9 cellular contexts compared by ENCODE assay signal in the genomic region with DNA sequence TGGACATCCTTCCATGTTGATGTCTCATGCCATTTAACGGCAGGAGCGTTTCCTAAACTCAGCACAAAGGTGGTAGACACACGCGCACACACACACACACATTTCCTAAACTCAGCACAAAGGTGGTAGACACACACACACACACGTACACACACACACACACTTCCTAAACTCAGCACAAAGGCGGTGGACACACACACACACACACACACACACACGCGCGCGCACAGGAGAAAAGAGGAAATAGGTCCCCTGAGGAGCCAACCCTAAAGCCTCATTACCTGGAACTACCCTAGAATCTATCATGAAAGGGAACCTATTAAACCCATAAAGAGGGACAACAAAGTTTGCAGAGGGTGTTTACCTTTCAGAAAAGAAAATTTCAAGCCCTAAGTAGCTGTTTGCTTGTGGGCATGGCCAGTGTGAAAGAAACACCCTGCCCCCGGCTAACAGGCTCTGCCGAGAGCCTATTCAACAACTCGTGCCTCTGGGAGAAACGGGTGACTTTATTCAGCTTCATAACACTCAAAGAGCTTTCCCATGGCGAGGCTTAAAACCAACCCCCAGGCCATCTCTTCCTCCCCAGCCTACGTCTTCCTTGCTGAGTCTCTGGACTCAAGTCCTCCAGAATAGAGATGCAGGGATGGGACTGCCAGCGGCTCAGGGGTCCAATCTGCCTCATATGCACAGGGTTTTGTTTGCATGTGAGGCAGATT. TPM values are rescaled to one million over a fixed set of nuclear protein-coding genes. Genes with fewer than 3 reads are reported as not detected.
A peak's percentile ranks its signal among the peaks of the same experiment; 100 is the strongest.
DNase-seq lines count a peak whose midpoint lies in the region; ATAC-seq and TF ChIP-seq lines count a peak whose summit lies in the region.
"Had no signal": no experiment of that assay in that cellular context is flagged by ENCODE, and none has a peak within 500 bp of the region (broad histone marks: within the 10 kb centered on the region; RNA-seq: fewer than 3 reads in every experiment).

No MANE protein-coding gene starts in this region.

- H4K20me1 ChIP-seq in DND-41 (ENCODE audit: insufficient read depth, low read length) (no peaks in the 10 kb centered on the region; the same call in 1 of the 2 replicates), OCI-LY7 (ENCODE audit: insufficient read depth, low read length) (no peaks in the 10 kb centered on the region)

- CTCF ChIA-PET in OCI-LY7 (lab: Charles Lee; ENCODE audit: unreplicated experiment) = no interaction called here
- CTCF ChIA-PET in activated CD8-positive, alpha-beta memory T cell treated with anti-CD3 and anti-CD28 coated beads, Interleukin-2, amount 10 ng/mL, durations not matched to agents 7 days and 5 days (lab: Charles Lee) = no interaction called here

- H3K27ac ChIP-seq in CD4-positive, CD25-positive, alpha-beta regulatory T cell (ENCODE audit: insufficient read depth, low read length, poor library complexity, severe bottlenecking) = no peak overlapping the region
- peak overlapping the region; percentile 43; the same call in 1 of the 2 replicates for H3K27ac ChIP-seq in DND-41 (ENCODE audit: low read length)
- no peak overlapping the region for H3K27ac ChIP-seq in OCI-LY7 (ENCODE audit: low read depth, low read length, poor library complexity, severe bottlenecking)
- H3K27ac ChIP-seq: breast epithelium had no signal

- TF ChIP-seq CTCF in DND-41 (IDR thresholded peaks at IDR 0.05; ENCODE audit: borderline replicate concordance, extremely low read depth, low read length, poor library complexity, severe bottlenecking) (no peak), OCI-LY7 (conservative IDR thresholded peaks at IDR 0.05; ENCODE audit: low read length) (no peak)

- peak overlapping the region in 2 of 4 donors; percentile 4 to 75 for H3K4me3 Mint-ChIP-seq in CD4-positive, CD25-positive, alpha-beta regulatory T cell
- no peak overlapping the region for H3K4me3 Mint-ChIP-seq in activated CD8-positive, alpha-beta memory T cell treated with anti-CD3 and anti-CD28 coated beads, Interleukin-2, amount 10 ng/mL, durations not matched to agents 7 days and 5 days

- H3K36me3 Mint-ChIP-seq in CD4-positive, CD25-positive, alpha-beta regulatory T cell = peaks cover 35% of the 10 kb centered on the region
- peaks cover 5% of the 10 kb centered on the region for H3K36me3 Mint-ChIP-seq in activated CD8-positive, alpha-beta memory T cell treated with anti-CD3 and anti-CD28 coated beads, Interleukin-2, amount 10 ng/mL, durations not matched to agents 7 days and 5 days

- no peaks in the 10 kb centered on the region for H3K27me3 Mint-ChIP-seq in CD4-positive, CD25-positive, alpha-beta regulatory T cell
- no peaks in the 10 kb centered on the region for H3K27me3 Mint-ChIP-seq in activated CD8-positive, alpha-beta memory T cell treated with anti-CD3 and anti-CD28 coated beads, Interleukin-2, amount 10 ng/mL, durations not matched to agents 7 days and 5 days

- no TSS peak for BruUV-seq in OCI-LY7 (replicated peaks; lab: Mats Ljungman, UMichigan)

- peak overlapping the region; percentile 85 to 97 (median 88) for H3K27ac Mint-ChIP-seq in CD4-positive, CD25-positive, alpha-beta regulatory T cell
- H3K27ac Mint-ChIP-seq in activated CD8-positive, alpha-beta memory T cell treated with anti-CD3 and anti-CD28 coated beads, Interleukin-2, amount 10 ng/mL, durations not matched to agents 7 days and 5 days = no peak overlapping the region

- no peak for ATAC-seq in CD4-positive, CD25-positive, alpha-beta regulatory T cell (ENCODE audit: low read depth in 2 of 2)
- 0 out of 3 replicates have a peak, but pooled peaks have one; percentile 10 for ATAC-seq in DND-41 (ENCODE audit: insufficient read depth, low read depth)
- ATAC-seq in GM19455 (IDR thresholded peaks at IDR 0.05; ENCODE audit: unreplicated experiment) = no peak
- no peak for ATAC-seq in activated CD8-positive, alpha-beta memory T cell treated with anti-CD3 and anti-CD28 coated beads, Interleukin-2, amount 10 ng/mL, durations not matched to agents 7 days and 5 days

- H3K9me3 Mint-ChIP-seq in CD4-positive, CD25-positive, alpha-beta regulatory T cell = no peaks in the 10 kb centered on the region
- no peaks in the 10 kb centered on the region for H3K9me3 Mint-ChIP-seq in activated CD8-positive, alpha-beta memory T cell treated with anti-CD3 and anti-CD28 coated beads, Interleukin-2, amount 10 ng/mL, durations not matched to agents 7 days and 5 days (ENCODE audit: low read depth)

- no peak overlapping the region for H3K4me2 ChIP-seq in DND-41 (ENCODE audit: insufficient read depth, low read length)
- no peak overlapping the region for H3K4me2 ChIP-seq in OCI-LY7 (ENCODE audit: low read length)

- no peak overlapping the region for H3K4me3 ChIP-seq in CD4-positive, CD25-positive, alpha-beta regulatory T cell (ENCODE audit: low read depth, low read length)
- no peak overlapping the region for H3K4me3 ChIP-seq in DND-41 (ENCODE audit: low read depth in 1 of 2, low read length in 2 of 2)
- no peak overlapping the region for H3K4me3 ChIP-seq in OCI-LY7 (ENCODE audit: low read depth, low read length, poor library complexity, severe bottlenecking)
- H3K4me3 ChIP-seq: breast epithelium had no signal

- intact Hi-C loops in OCI-LY7 (cut with micrococcal nuclease; ENCODE audit: unreplicated experiment) = no loop called here

- peaks cover 71% of the 10 kb centered on the region for H3K36me3 ChIP-seq in CD4-positive, CD25-positive, alpha-beta regulatory T cell (ENCODE audit: control insufficient read depth, insufficient read depth, low read length)
- H3K36me3 ChIP-seq in DND-41 (ENCODE audit: insufficient read depth, low read length) (peaks cover 70% of the 10 kb centered on the region), OCI-LY7 (ENCODE audit: insufficient read depth, low read length) (peaks cover 90% of the 10 kb centered on the region)

- no peaks in the 10 kb centered on the region for H3K9me3 ChIP-seq in CD4-positive, CD25-positive, alpha-beta regulatory T cell (ENCODE audit: control insufficient read depth in 2 of 2, low read length in 2 of 2)
- H3K9me3 ChIP-seq in DND-41 (ENCODE audit: insufficient read depth, low read length, severe bottlenecking) (no peaks in the 10 kb centered on the region), OCI-LY7 (ENCODE audit: low read length) (no peaks in the 10 kb centered on the region)
- H3K9me3 ChIP-seq: breast epithelium had no signal

- peaks cover 0 to 21% (median 5%) of the 10 kb centered on the region in 4 donors for H3K4me1 Mint-ChIP-seq in CD4-positive, CD25-positive, alpha-beta regulatory T cell
- peaks cover 7% of the 10 kb centered on the region for H3K4me1 Mint-ChIP-seq in activated CD8-positive, alpha-beta memory T cell treated with anti-CD3 and anti-CD28 coated beads, Interleukin-2, amount 10 ng/mL, durations not matched to agents 7 days and 5 days

- H3K9me2 ChIP-seq in OCI-LY7 (ENCODE audit: insufficient read depth, low read length) = no peaks in the 10 kb centered on the region

- H3K27me3 ChIP-seq in CD4-positive, CD25-positive, alpha-beta regulatory T cell (ENCODE audit: control insufficient read depth, insufficient read depth, low read length) = no peaks in the 10 kb centered on the region
- no peaks in the 10 kb centered on the region for H3K27me3 ChIP-seq in DND-41 (ENCODE audit: insufficient read depth, low read length, poor library complexity)
- H3K27me3 ChIP-seq: breast epithelium had no signal

- POLR2A ChIA-PET in OCI-LY7 (lab: Charles Lee) = interaction anchor here (0.6 kb wide), 1 partner anchor 124 kb away, joined by 3 read pairs; no protein-coding TSS in a partner anchor

- H2AFZ ChIP-seq in DND-41 (ENCODE audit: low read depth, low read length) = no peak overlapping the region
- no peak overlapping the region for H2AFZ ChIP-seq in OCI-LY7 (ENCODE audit: low read length)

- H3K9ac ChIP-seq in DND-41 (ENCODE audit: low read depth, low read length) = no peak overlapping the region

- H3K79me2 ChIP-seq in DND-41 (ENCODE audit: insufficient read depth, low read length) (no peaks in the 10 kb centered on the region), OCI-LY7 (ENCODE audit: insufficient read depth, low read depth, low read length) (no peaks in the 10 kb centered on the region)

- peak in 1 of 3 donors; percentile 72 for DNase-seq in CD4-positive, CD25-positive, alpha-beta regulatory T cell
- DNase-seq in DND-41 (peak; percentile 44), OCI-LY7 (ENCODE audit: low spot score) (peak; percentile 34), epidermal melanocyte (ENCODE audit: insufficient read length, low spot score) (peak; percentile 50)
- no peak for DNase-seq in activated CD8-positive, alpha-beta memory T cell treated with anti-CD3 and anti-CD28 coated beads for 24 hours
- DNase-seq in activated CD8-positive, alpha-beta memory T cell treated with anti-CD3 and anti-CD28 coated beads, Interleukin-2, amount 10 ng/mL, durations not matched to agents 7 days and 5 days = no peak
- DNase-seq: stimulated activated naive CD4-positive, alpha-beta T cell treated with Interleukin-2 at 50 U/mL for 16 hours had no signal

- H3K4me1 ChIP-seq in CD4-positive, CD25-positive, alpha-beta regulatory T cell (ENCODE audit: control insufficient read depth, insufficient read depth, low read length, poor library complexity, severe bottlenecking) = no peaks in the 10 kb centered on the region
- H3K4me1 ChIP-seq in DND-41 (ENCODE audit: insufficient read depth, low read length) (peaks cover 4% of the 10 kb centered on the region; the same call in 1 of the 2 replicates), OCI-LY7 (ENCODE audit: insufficient read depth, low read length, poor library complexity, severe bottlenecking) (no peaks in the 10 kb centered on the region)

RNA-seq across cellular contexts. Expression of a gene that starts 31.8 kb away (rescaled TPM):
- 77.8 TPM for total RNA-seq in CD4-positive, CD25-positive, alpha-beta regulatory T cell
- polyA plus RNA-seq in CD4-positive, CD25-positive, alpha-beta regulatory T cell = 10 to 100 TPM; 47.4 to 95.0 (median 66.1) TPM
- 40.6 and 47.1 TPM in 2 replicates for total RNA-seq in OCI-LY7 (2014; rRNA removed; shearing (Covaris generic))
- total RNA-seq in OCI-LY7 (2022) = 57.2 and 69.1 TPM in 2 replicates
- total RNA-seq in activated CD8-positive, alpha-beta memory T cell treated with anti-CD3 and anti-CD28 coated beads, Interleukin-2, amount 10 ng/mL, durations not matched to agents 7 days and 5 days = 10 to 100 TPM; 18.5 to 20.6 TPM

RNA-seq across cellular contexts. Expression of a gene that starts 55.3 kb away (rescaled TPM):
- 14.4 TPM for total RNA-seq in CD4-positive, CD25-positive, alpha-beta regulatory T cell
- 1 to 10 TPM; 4.9 to 7.0 (median 6.2) TPM for polyA plus RNA-seq in CD4-positive, CD25-positive, alpha-beta regulatory T cell
- total RNA-seq in OCI-LY7 (2014; rRNA removed; shearing (Covaris generic)) = 2.3 and 3.4 TPM in 2 replicates
- total RNA-seq in OCI-LY7 (2022) = 9.1 and 14.4 TPM in 2 replicates
- total RNA-seq in activated CD8-positive, alpha-beta memory T cell treated with anti-CD3 and anti-CD28 coated beads, Interleukin-2, amount 10 ng/mL, durations not matched to agents 7 days and 5 days = 10 to 100 TPM; 11.2 to 12.5 TPM

Comparison
In these comparisons a context has a peak if more than half of its experiments do, and no peak if none do; other contexts are left out.
1. DNase-seq: peak in DND-41 (single experiment), OCI-LY7 (single experiment) and epidermal melanocyte (single experiment); none in activated CD8-positive, alpha-beta memory T cell treated with anti-CD3 and anti-CD28 coated beads for 24 hours (single experiment) and activated CD8-positive, alpha-beta memory T cell treated with anti-CD3 and anti-CD28 coated beads, Interleukin-2, amount 10 ng/mL, durations not matched to agents 7 days and 5 days (single experiment).